Comparison of ENCODE assay signal across 7 cellular contexts in genomic region chr5:43515678-43516048, GRCh38. TPM values are rescaled to one million over a fixed set of nuclear protein-coding genes. Genes with fewer than 3 reads are reported as not detected.
DNase-seq lines count a peak whose midpoint lies in the region; ATAC-seq and TF ChIP-seq lines count a peak whose summit lies in the region.

No MANE protein-coding gene starts in this region.

- H4K20me1 ChIP-seq in SK-N-SH (ENCODE audit: insufficient read depth): no peaks in the 10 kb centered on the region

- H3K9me3 ChIP-seq in HEK293 (ENCODE audit: control insufficient read depth, insufficient read depth, low read depth, low read length) (no peaks in the 10 kb centered on the region), SK-N-SH (no peaks in the 10 kb centered on the region)

- H3K4me1 ChIP-seq in HEK293 (ENCODE audit: control insufficient read depth, insufficient read depth, low read length): peaks cover 5% of the 10 kb centered on the region; the same call in 1 of the 2 replicates
- peaks cover 0 to 11% of the 10 kb centered on the region in 2 experiments; a peak in 2 of 4 replicates for H3K4me1 ChIP-seq in SK-N-SH (ENCODE audit: control insufficient read depth in 1 of 2, insufficient read depth in 2 of 2, low read depth in 1 of 2, low read length in 1 of 2)

- H3F3A ChIP-seq in SK-N-SH (replicated peaks; ENCODE audit: insufficient read depth): peaks cover 12% of the 10 kb centered on the region

- DNase-seq in SK-N-SH (no peak), fibroblast of villous mesenchyme (ENCODE audit: low read depth) (no peak), NCI-H748 (lab: John Stamatoyannopoulos, UW; ENCODE audit: unreplicated experiment) (no peak)

- H3K9ac ChIP-seq in SK-N-SH: peak overlapping the region; percentile 97

- H3K27me3 ChIP-seq in SK-N-SH (ENCODE audit: insufficient read depth): no peaks in the 10 kb centered on the region

- ATAC-seq in GM18870 (IDR thresholded peaks at IDR 0.05; ENCODE audit: unreplicated experiment): no peak
- ATAC-seq in HG03460 (IDR thresholded peaks at IDR 0.05; ENCODE audit: unreplicated experiment): no peak

- H3K4me3 ChIP-seq in HEK293 (ENCODE audit: low read depth, low read length): peak overlapping the region; percentile 84
- H3K4me3 ChIP-seq in SK-N-SH (ENCODE audit: low read depth in 2 of 2, low read length in 1 of 2): peak overlapping the region; percentile 76 to 96
- peak overlapping the region; percentile 77 for H3K4me3 ChIP-seq in fibroblast of villous mesenchyme (ENCODE audit: low read depth, low read length)
- peak overlapping the region; percentile 33 to 73 (median 61) for H3K4me3 ChIP-seq in skin epidermis

- TF ChIP-seq CTCF in HEK293 (tag by site-specific recombination; IDR thresholded peaks at IDR 0.05) (no peak), SK-N-SH (IDR thresholded peaks at IDR 0.05) (no peak), fibroblast of villous mesenchyme (IDR thresholded peaks at IDR 0.05; ENCODE audit: insufficient read depth, low read depth, low read length) (no peak)

- no peaks in the 10 kb centered on the region for H3K9me2 ChIP-seq in SK-N-SH

- CTCF ChIA-PET in HEK293 (lab: Yijun Ruan, JAX) (interaction anchor here (1.2 to 1.3 kb wide), 2 partner anchors 12 to 100 kb away, joined by 3 to 5 read pairs; no protein-coding TSS in a partner anchor), SK-N-SH (lab: Yijun Ruan, JAX) (interaction anchor here (1.6 to 2.6 kb wide), 2 partner anchors 31 to 40 kb away, joined by 6 to 13 read pairs; partner anchors contain the start of genes PAIP1 and TMEM267)

- no peak for TF ChIP-seq EP300 in SK-N-SH (IDR thresholded peaks at IDR 0.05; ENCODE audit: borderline replicate concordance in 1 of 2, low read depth in 1 of 2, low read length in 1 of 2)

- peaks cover 26% of the 10 kb centered on the region; the same call in 1 of the 2 replicates for H3K79me2 ChIP-seq in SK-N-SH (ENCODE audit: insufficient read depth)

- POLR2A ChIA-PET in HEK293 (lab: Yijun Ruan, JAX) (interaction anchor here (1.1 to 2.2 kb wide), 6 partner anchors 9 to 35 kb away, joined by 3 to 39 read pairs (median 6); partner anchors contain the start of gene TMEM267), SK-N-SH (lab: Yijun Ruan, JAX) (interaction anchor here (0.7 to 1.7 kb wide), 6 partner anchors 8 to 87 kb away, joined by 3 to 28 read pairs (median 8); partner anchors contain the start of genes NNT and TMEM267)

- TF ChIP-seq RAD21 in SK-N-SH (IDR thresholded peaks at IDR 0.05; ENCODE audit: low read length): no peak

- H3K36me3 ChIP-seq in HEK293 (ENCODE audit: control insufficient read depth in 2 of 2, insufficient read depth in 1 of 2, low read length in 2 of 2) (peaks cover 0 to 6% of the 10 kb centered on the region in 2 experiments; a peak in 1 of 3 replicates), SK-N-SH (replicated peaks in 1 of 2; ENCODE audit: control insufficient read depth in 1 of 2, insufficient read depth in 2 of 2, low read length in 1 of 2) (no peaks in the 10 kb centered on the region)

- H2AFZ ChIP-seq in SK-N-SH (ENCODE audit: low read depth): peak overlapping the region; percentile 99

- H3K4me2 ChIP-seq in SK-N-SH: peak overlapping the region; percentile 89

- WGBS in SK-N-SH (ENCODE audit: low lambda C conversion rate): 15% methylated on average over 1 of the region's 1 CpG

- H3K27ac ChIP-seq in HEK293 (ENCODE audit: extremely low read depth, low read depth, low read length) (peak overlapping the region; percentile 81), SK-N-SH (ENCODE audit: low read depth in 2 of 2, low read length in 1 of 2) (peak overlapping the region; percentile 91 to 96), skin epidermis (peak overlapping the region in 19 of 21 experiments; percentile 57 to 94 (median 85))

TF ChIP-seq in HEK293, 187 proteins besides CTCF, POLR2A, EP300 and RAD21:
- 0 out of 2 replicates have a peak, but pooled peaks have one; percentile 24 for TF ChIP-seq YY1 (tag by site-specific recombination; IDR thresholded peaks at IDR 0.05)
- TF ChIP-seq, protein P1, sequence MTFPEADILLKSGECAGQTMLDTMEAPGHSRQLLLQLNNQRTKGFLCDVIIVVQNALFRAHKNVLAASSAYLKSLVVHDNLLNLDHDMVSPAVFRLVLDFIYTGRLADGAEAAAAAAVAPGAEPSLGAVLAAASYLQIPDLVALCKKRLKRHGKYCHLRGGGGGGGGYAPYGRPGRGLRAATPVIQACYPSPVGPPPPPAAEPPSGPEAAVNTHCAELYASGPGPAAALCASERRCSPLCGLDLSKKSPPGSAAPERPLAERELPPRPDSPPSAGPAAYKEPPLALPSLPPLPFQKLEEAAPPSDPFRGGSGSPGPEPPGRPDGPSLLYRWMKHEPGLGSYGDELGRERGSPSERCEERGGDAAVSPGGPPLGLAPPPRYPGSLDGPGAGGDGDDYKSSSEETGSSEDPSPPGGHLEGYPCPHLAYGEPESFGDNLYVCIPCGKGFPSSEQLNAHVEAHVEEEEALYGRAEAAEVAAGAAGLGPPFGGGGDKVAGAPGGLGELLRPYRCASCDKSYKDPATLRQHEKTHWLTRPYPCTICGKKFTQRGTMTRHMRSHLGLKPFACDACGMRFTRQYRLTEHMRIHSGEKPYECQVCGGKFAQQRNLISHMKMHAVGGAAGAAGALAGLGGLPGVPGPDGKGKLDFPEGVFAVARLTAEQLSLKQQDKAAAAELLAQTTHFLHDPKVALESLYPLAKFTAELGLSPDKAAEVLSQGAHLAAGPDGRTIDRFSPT (tag by site-specific recombination; IDR thresholded peaks at IDR 0.05): no peak

TF ChIP-seq in SK-N-SH, 30 proteins besides CTCF, POLR2A, EP300 and RAD21 (continues in another document):
- no peak for TF ChIP-seq RFX5 (IDR thresholded peaks at IDR 0.05; ENCODE audit: low read length)
- TF ChIP-seq, protein P2, sequence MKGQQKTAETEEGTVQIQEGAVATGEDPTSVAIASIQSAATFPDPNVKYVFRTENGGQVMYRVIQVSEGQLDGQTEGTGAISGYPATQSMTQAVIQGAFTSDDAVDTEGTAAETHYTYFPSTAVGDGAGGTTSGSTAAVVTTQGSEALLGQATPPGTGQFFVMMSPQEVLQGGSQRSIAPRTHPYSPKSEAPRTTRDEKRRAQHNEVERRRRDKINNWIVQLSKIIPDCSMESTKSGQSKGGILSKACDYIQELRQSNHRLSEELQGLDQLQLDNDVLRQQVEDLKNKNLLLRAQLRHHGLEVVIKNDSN (IDR thresholded peaks at IDR 0.05; ENCODE audit: borderline replicate concordance, low read depth): no peak
- no peak for TF ChIP-seq EZH2phosphoT487 (IDR thresholded peaks at IDR 0.05; ENCODE audit: borderline replicate concordance, low read depth)
- no peak for TF ChIP-seq REST (IDR thresholded peaks at IDR 0.05; ENCODE audit: low read depth, low read length)
- no peak for TF ChIP-seq MXI1 (IDR thresholded peaks at IDR 0.05; ENCODE audit: low read depth, low read length)
- TF ChIP-seq CHD2 (IDR thresholded peaks at IDR 0.05; ENCODE audit: low read length, partially characterized antibody): no peak
- no peak for TF ChIP-seq FOSL2 (IDR thresholded peaks at IDR 0.05; ENCODE audit: borderline replicate concordance, low read depth)
- TF ChIP-seq MEF2A (IDR thresholded peaks at IDR 0.05; ENCODE audit: borderline replicate concordance, low read depth): no peak
- TF ChIP-seq, protein P3, sequence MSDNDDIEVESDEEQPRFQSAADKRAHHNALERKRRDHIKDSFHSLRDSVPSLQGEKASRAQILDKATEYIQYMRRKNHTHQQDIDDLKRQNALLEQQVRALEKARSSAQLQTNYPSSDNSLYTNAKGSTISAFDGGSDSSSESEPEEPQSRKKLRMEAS (IDR thresholded peaks at IDR 0.05; ENCODE audit: low read depth): no peak
- no peak for TF ChIP-seq TEAD4 (IDR thresholded peaks at IDR 0.05; ENCODE audit: borderline replicate concordance, insufficient read depth)
- no peak for TF ChIP-seq GATA2 (CRISPR knock-in tag; IDR thresholded peaks at IDR 0.05)

RNA-seq across cellular contexts. Expression of gene C5orf34, which starts 0.7 kb away (rescaled TPM):
- polyA plus RNA-seq in SK-N-SH (2012; rRNA removed): 2.9 and 3.5 TPM in 2 replicates
- 2.8 and 2.9 TPM in 2 replicates for polyA plus RNA-seq in SK-N-SH (2012; cell fraction: cytosol; rRNA removed)
- polyA plus RNA-seq in SK-N-SH (2012; cell fraction: nucleus; rRNA removed): 3.1 and 6.3 TPM in 2 replicates
- total RNA-seq in fibroblast of villous mesenchyme: 3.9 and 7.8 TPM in 2 replicates

RNA-seq across cellular contexts. Expression of gene TMEM267, which starts 32.0 kb away (rescaled TPM):
- 5.7 and 6.9 TPM in 2 replicates for polyA plus RNA-seq in SK-N-SH (2012; rRNA removed)
- 9.0 and 10.3 TPM in 2 replicates for polyA plus RNA-seq in SK-N-SH (2012; cell fraction: cytosol; rRNA removed)
- 4.6 and 12.1 TPM in 2 replicates for polyA plus RNA-seq in SK-N-SH (2012; cell fraction: nucleus; rRNA removed)
- 13.2 and 21.2 TPM in 2 replicates for total RNA-seq in fibroblast of villous mesenchyme

RNA-seq across cellular contexts. Expression of gene PAIP1, which starts 41.2 kb away (rescaled TPM):
- polyA plus RNA-seq in SK-N-SH (2012; rRNA removed): 70.0 and 98.5 TPM in 2 replicates
- 103 and 105 TPM in 2 replicates for polyA plus RNA-seq in SK-N-SH (2012; cell fraction: cytosol; rRNA removed)
- 16.1 and 39.0 TPM in 2 replicates for polyA plus RNA-seq in SK-N-SH (2012; cell fraction: nucleus; rRNA removed)
- total RNA-seq in fibroblast of villous mesenchyme: 91.2 and 123 TPM in 2 replicates

Comparison
In these comparisons a context has a peak if more than half of its experiments do, and no peak if none do; other contexts are left out.
1. Of the 4 proteins assayed by ChIP-seq in both HEK293 and SK-N-SH: peak only in HEK293: YY1; only in SK-N-SH: none; in both: none; in neither: 3.